16 cellular contexts compared by ENCODE assay signal in genomic region chr6:82904860-82905259, GRCh38.
DNase-seq lines count a peak whose midpoint lies in the region; ATAC-seq, FAIRE-seq and TF ChIP-seq lines count a peak whose summit lies in the region.
"Had no signal": no experiment of that assay in that cellular context is flagged by ENCODE, and none has a peak within 500 bp of the region (broad histone marks: within the 10 kb centered on the region; RNA-seq: fewer than 3 reads in every experiment).

No MANE protein-coding gene starts in this region.

- WGBS in A549 (ENCODE audit: missing lambda C conversion rate), result 71% methylated on average over 1 of the region's 1 CpG

- TF ChIP-seq EP300 in A549 (IDR thresholded peaks at IDR 0.05), result no peak

- H3K4me3 ChIP-seq in A549, result no peak overlapping the region
- H3K4me3 ChIP-seq: GM12878, GM23248 had no signal

- peak overlapping the region; percentile 50 to 63 (median 58) for H3K27ac Mint-ChIP-seq in nephron
- H3K27ac Mint-ChIP-seq in CD4-positive, alpha-beta T cell, result no peak overlapping the region
- H3K27ac Mint-ChIP-seq: CD8-positive, alpha-beta memory T cell had no signal

- H3K27ac ChIP-seq in A549, result no peak overlapping the region
- no peak overlapping the region for H3K27ac ChIP-seq in CD4-positive, alpha-beta T cell (ENCODE audit: low read depth, low read length)
- H3K27ac ChIP-seq: C4-2B, GM23248 had no signal

- CTCF ChIA-PET in A549 (lab: Yijun Ruan, JAX), result no interaction called here
- CTCF ChIA-PET in CD4-positive, alpha-beta T cell (lab: Charles Lee), result no interaction called here

- H3K9me3 ChIP-seq in A549, result no peaks in the 10 kb centered on the region
- no peaks in the 10 kb centered on the region for H3K9me3 ChIP-seq in CD4-positive, alpha-beta T cell (ENCODE audit: control insufficient read depth, low read length)
- H3K9me3 ChIP-seq: BE2C, Caco-2 had no signal

- DNase-seq in A549 (ENCODE audit: low read depth in 1 of 2, low spot score in 1 of 2) (no peak), DMS53 treated with DMSO at 0.1 percent for 48 hours (lab: John Stamatoyannopoulos, UW; ENCODE audit: unreplicated experiment) (peak; percentile 38), kidney glomerular epithelial cell (lab: John Stamatoyannopoulos, UW) (peak; percentile 62), GM10266 (ENCODE audit: extremely low spot score) (no peak), NCI-H1417 (lab: John Stamatoyannopoulos, UW) (no peak)
- no peak for DNase-seq in CD4-positive, alpha-beta T cell
- DNase-seq: BE2C; Caco-2; CD8-positive, alpha-beta memory T cell; GM23248 had no signal

- peaks cover 6% of the 10 kb centered on the region; the same call in 1 of the 3 replicates for H3K4me1 ChIP-seq in A549

- TF ChIP-seq CTCF in A549 (IDR thresholded peaks at IDR 0.05), result no peak
- no peak for TF ChIP-seq CTCF in nephron (IDR thresholded peaks at IDR 0.05; ENCODE audit: unreplicated experiment in 3 of 3)
- TF ChIP-seq CTCF in GM10266 (IDR thresholded peaks at IDR 0.05; ENCODE audit: control insufficient read depth, insufficient read depth, low read depth, missing control alignments), result no peak
- TF ChIP-seq CTCF in CD4-positive, alpha-beta T cell (IDR thresholded peaks at IDR 0.05), result no peak

- no peak for ATAC-seq in A549
- ATAC-seq in CD4-positive, alpha-beta T cell (ENCODE audit: poor library complexity), result no peak
- ATAC-seq: GM12878, HCT116 had no signal

- H3K4me2 ChIP-seq in A549, result 0 out of 3 replicates have a peak overlapping the region, but pooled peaks have one; percentile 31

- POLR2A ChIA-PET in A549 (lab: Yijun Ruan, JAX), result no interaction called here
- POLR2A ChIA-PET in CD4-positive, alpha-beta T cell (lab: Charles Lee), result no interaction called here

- FAIRE-seq in A549 (lab: Jason Lieb, UNC), result no peak
- FAIRE-seq: GM12878, GM18507, H54 had no signal

- H3K36me3 Mint-ChIP-seq in nephron (ENCODE audit: low read depth), result no peaks in the 10 kb centered on the region
- peaks cover 16% of the 10 kb centered on the region for H3K36me3 Mint-ChIP-seq in CD4-positive, alpha-beta T cell (ENCODE audit: low read depth)

- no peak for TF ChIP-seq RAD21 in A549 (conservative IDR thresholded peaks at IDR 0.05 in 1 of 2, IDR thresholded peaks at IDR 0.05 in 1 of 2)

- H3K27me3 Mint-ChIP-seq in nephron (ENCODE audit: low read depth), result no peaks in the 10 kb centered on the region
- no peaks in the 10 kb centered on the region for H3K27me3 Mint-ChIP-seq in CD4-positive, alpha-beta T cell
- H3K27me3 Mint-ChIP-seq: CD8-positive, alpha-beta memory T cell had no signal

- intact Hi-C loops in CD4-positive, alpha-beta T cell (cut with DNase I, micrococcal nuclease), result no loop called here

- peaks cover 34% of the 10 kb centered on the region for H3K4me1 Mint-ChIP-seq in nephron
- H3K4me1 Mint-ChIP-seq in CD4-positive, alpha-beta T cell (ENCODE audit: low read depth), result no peaks in the 10 kb centered on the region
- H3K4me1 Mint-ChIP-seq: CD8-positive, alpha-beta memory T cell had no signal

- no peak for TF ChIP-seq POLR2A in A549 (IDR thresholded peaks at IDR 0.05; ENCODE audit: low read length)

- H3K9me3 Mint-ChIP-seq in nephron, result no peaks in the 10 kb centered on the region
- H3K9me3 Mint-ChIP-seq in CD4-positive, alpha-beta T cell, result no peaks in the 10 kb centered on the region
- H3K9me3 Mint-ChIP-seq: CD8-positive, alpha-beta memory T cell had no signal

- no peaks in the 10 kb centered on the region for H3K27me3 ChIP-seq in CD4-positive, alpha-beta T cell (ENCODE audit: control insufficient read depth, insufficient read depth, low read length)
- H3K27me3 ChIP-seq: BE2C had no signal

- H3K4me3 Mint-ChIP-seq in nephron, result no peak overlapping the region
- no peak overlapping the region for H3K4me3 Mint-ChIP-seq in CD4-positive, alpha-beta T cell
- H3K4me3 Mint-ChIP-seq: CD8-positive, alpha-beta memory T cell had no signal

TF ChIP-seq in A549, 52 proteins besides CTCF, POLR2A, EP300 and RAD21:
- TF ChIP-seq CBX2 (IDR thresholded peaks at IDR 0.05; ENCODE audit: borderline replicate concordance, low read depth) (no peak), HOXA7 (CRISPR knock-in tag; IDR thresholded peaks at IDR 0.05) (no peak), PHF8 (IDR thresholded peaks at IDR 0.05; ENCODE audit: borderline replicate concordance, low read depth) (no peak), HES2 (IDR thresholded peaks at IDR 0.05) (no peak), MAZ (IDR thresholded peaks at IDR 0.05; ENCODE audit: borderline replicate concordance, low read depth, low read length) (no peak), CHD2 (IDR thresholded peaks at IDR 0.05; ENCODE audit: low read length, partially characterized antibody) (no peak), ELK1 (IDR thresholded peaks at IDR 0.05; ENCODE audit: low read depth, low read length) (no peak), CBX8 (IDR thresholded peaks at IDR 0.05) (no peak), HDAC2 (IDR thresholded peaks at IDR 0.05) (no peak), MAX (IDR thresholded peaks at IDR 0.05) (no peak), TP53 (CRISPR knock-in tag; IDR thresholded peaks at IDR 0.05) (no peak), RNF2 (IDR thresholded peaks at IDR 0.05; ENCODE audit: borderline replicate concordance, low read depth) (no peak), MAFK (IDR thresholded peaks at IDR 0.05; ENCODE audit: partially characterized antibody) (no peak), ATOH8 (CRISPR knock-in tag; IDR thresholded peaks at IDR 0.05; ENCODE audit: low read depth) (no peak), FOXS1 (CRISPR knock-in tag; IDR thresholded peaks at IDR 0.05) (no peak), HOXB13 (CRISPR knock-in tag; IDR thresholded peaks at IDR 0.05; ENCODE audit: low read depth) (no peak), RARB (CRISPR knock-in tag; IDR thresholded peaks at IDR 0.05) (no peak), FOSB (CRISPR knock-in tag; IDR thresholded peaks at IDR 0.05) (no peak)
TF ChIP-seq in A549: peak in this region for 0.

Comparison
In these comparisons a context has a peak if more than half of its experiments do, and no peak if none do; other contexts are left out.
1. DNase-seq: peak in DMS53 treated with DMSO at 0.1 percent for 48 hours (single experiment) and kidney glomerular epithelial cell (single experiment); none in A549 (0 of 2), GM10266 (single experiment), CD4-positive, alpha-beta T cell (0 of 10) and NCI-H1417 (0 of 3).